Comparison of ENCODE assay signal across 30 cellular contexts in genomic region chr1:181818943-181819342, GRCh38.
"Had no signal": no experiment of that assay in that cellular context is flagged by ENCODE, and none has a peak within 500 bp of the region (broad histone marks: within the 10 kb centered on the region; RNA-seq: fewer than 3 reads in every experiment).

No MANE protein-coding gene starts in this region.

- ATAC-seq: activated CD4-positive, alpha-beta T cell treated with anti-CD3 and anti-CD28 coated beads for 36 hours; activated T-helper 17 cell treated with anti-CD3 and anti-CD28 coated beads, Interleukin-2, amount 50 U/mL, for 72 hours; Panc1 had no signal

- H3K9me3 Mint-ChIP-seq: activated CD4-positive, alpha-beta memory T cell treated with anti-CD3 and anti-CD28 coated beads, Interleukin-2, amount 10 ng/mL, durations not matched to agents 7 days and 5 days; activated naive CD4-positive, alpha-beta T cell treated with anti-CD3 and anti-CD28 coated beads for 36 hours; activated T-helper 17 cell treated with anti-CD3 and anti-CD28 coated beads, Interleukin-2, amount 50 U/mL, for 72 hours; central memory CD8-positive, alpha-beta T cell; T-helper 1 cell treated with Interleukin-12 subunit alpha and Interleukin-12 subunit beta and Interleukin-4 antibody, amounts not matched to agents 30 μg/mL and 1 μg/mL, for 36 hours had no signal

- H3K27me3 Mint-ChIP-seq: brain had no signal

- DNase-seq: activated CD4-positive, alpha-beta memory T cell treated with anti-CD3 and anti-CD28 coated beads, Interleukin-2, amount 10 ng/mL, durations not matched to agents 7 days and 5 days; activated CD4-positive, alpha-beta T cell treated with anti-CD3 and anti-CD28 coated beads for 36 hours; activated CD4-positive, alpha-beta T cell treated with anti-CD3 and anti-CD28 coated beads, Interleukin-2, amount 50 U/mL, for 1 hour; activated gamma-delta T cell; activated naive CD4-positive, alpha-beta T cell treated with anti-CD3 and anti-CD28 coated beads for 36 hours; activated T-cell treated with anti-CD3 and anti-CD28 coated beads for 4 hours; activated T-cell treated with anti-CD3 and anti-CD28 coated beads, Interleukin-2, amount 50 U/mL, for 48 hours; amygdala; Karpas-422; MM.1S; NCI-H1105; NCI-H1436 treated with DMSO at 0.1 percent for 48 hours; NCI-H187 treated with DMSO at 0.1 percent for 48 hours; NCI-H2081 treated with DMSO at 0.1 percent for 48 hours; NCI-H2227 treated with DMSO at 0.1 percent for 48 hours; NCI-H526; NCI-H774; NK-92 treated with Interleukin-12 subunit alpha and Interleukin-12 subunit beta, amount 100 ng/mL, for 24 hours; OCI-M1; Right ventricle myocardium superior; SJCRH30; SK-N-SH had no signal

- H3K4me2 ChIP-seq: SK-N-SH had no signal

- H3K4me1 Mint-ChIP-seq: activated CD4-positive, alpha-beta memory T cell treated with anti-CD3 and anti-CD28 coated beads, Interleukin-2, amount 10 ng/mL, durations not matched to agents 7 days and 5 days; activated CD4-positive, alpha-beta T cell treated with anti-CD3 and anti-CD28 coated beads for 36 hours; activated T-helper 17 cell treated with anti-CD3 and anti-CD28 coated beads, Interleukin-2, amount 50 U/mL, for 72 hours; brain; central memory CD8-positive, alpha-beta T cell had no signal

- H3K4me1 ChIP-seq: SJCRH30 had no signal

- H3K9ac ChIP-seq: SK-N-SH had no signal

- H3K27ac Mint-ChIP-seq: activated CD4-positive, alpha-beta memory T cell treated with anti-CD3 and anti-CD28 coated beads, Interleukin-2, amount 10 ng/mL, durations not matched to agents 7 days and 5 days; activated CD4-positive, alpha-beta T cell treated with anti-CD3 and anti-CD28 coated beads for 36 hours; activated naive CD4-positive, alpha-beta T cell treated with anti-CD3 and anti-CD28 coated beads for 36 hours; activated naive CD8-positive, alpha-beta T cell; activated T-helper 17 cell treated with anti-CD3 and anti-CD28 coated beads, Interleukin-2, amount 50 U/mL, for 72 hours; brain; T-helper 1 cell treated with Interleukin-12 subunit alpha and Interleukin-12 subunit beta and Interleukin-4 antibody, amounts not matched to agents 30 μg/mL and 1 μg/mL, for 36 hours had no signal

- H3K27me3 ChIP-seq: SJCRH30 had no signal

- H3K27ac ChIP-seq: RWPE1, SJCRH30, VCaP had no signal

- H3K9me3 ChIP-seq: SJCRH30, SK-N-SH had no signal

- H3K36me3 Mint-ChIP-seq: activated naive CD8-positive, alpha-beta T cell; brain had no signal

- H3K4me3 Mint-ChIP-seq: activated CD4-positive, alpha-beta memory T cell treated with anti-CD3 and anti-CD28 coated beads, Interleukin-2, amount 10 ng/mL, durations not matched to agents 7 days and 5 days; activated CD4-positive, alpha-beta T cell treated with anti-CD3 and anti-CD28 coated beads for 36 hours; activated naive CD4-positive, alpha-beta T cell treated with anti-CD3 and anti-CD28 coated beads for 36 hours; activated naive CD8-positive, alpha-beta T cell; activated T-helper 17 cell treated with anti-CD3 and anti-CD28 coated beads, Interleukin-2, amount 50 U/mL, for 72 hours; brain; central memory CD8-positive, alpha-beta T cell; T-helper 1 cell treated with Interleukin-12 subunit alpha and Interleukin-12 subunit beta and Interleukin-4 antibody, amounts not matched to agents 30 μg/mL and 1 μg/mL, for 36 hours had no signal
